In the genomic region with DNA sequence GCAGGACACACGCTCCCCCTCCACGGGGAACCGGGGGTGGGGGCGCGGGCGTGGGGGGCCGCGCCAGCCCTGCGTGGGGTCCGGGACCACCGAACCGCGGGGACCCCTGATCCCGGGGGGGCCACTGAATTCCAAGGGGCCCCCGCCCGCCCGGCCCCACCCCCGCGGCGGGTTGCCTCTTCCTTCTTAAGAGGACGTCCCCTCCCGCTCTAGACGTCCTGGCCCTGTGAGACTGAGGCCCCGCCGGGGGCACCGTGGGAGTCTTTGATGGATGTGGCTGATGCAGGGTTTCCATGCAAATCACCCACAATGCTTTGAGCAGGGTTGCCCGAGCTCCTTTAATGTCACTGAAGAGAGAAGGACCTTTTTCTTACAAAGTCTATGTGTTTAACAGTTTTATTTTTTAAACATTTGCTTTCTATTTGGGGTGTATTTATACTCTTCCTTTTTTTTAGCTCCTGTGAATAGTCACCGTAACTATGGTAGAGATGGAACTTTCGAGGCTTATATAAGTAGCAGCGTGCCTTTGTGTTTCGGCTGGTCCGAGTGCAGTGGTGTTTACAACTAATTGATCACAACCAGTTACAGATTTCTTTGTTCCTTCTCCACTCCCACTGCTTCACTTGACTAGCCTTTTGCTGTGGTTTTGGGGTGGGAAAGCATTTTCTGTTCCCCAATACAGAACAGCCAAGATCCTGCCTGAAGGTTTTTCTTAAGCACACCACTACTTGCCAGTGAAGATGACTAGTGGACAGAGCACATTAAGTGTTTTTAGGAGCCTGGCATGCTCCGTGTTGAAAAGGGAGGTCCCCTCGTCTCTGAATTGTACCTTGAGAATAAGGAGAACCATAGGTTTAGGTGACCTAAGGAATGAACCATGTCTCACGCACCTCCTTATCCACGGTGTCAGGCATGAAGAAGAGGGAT, we compare ENCODE assay signal across 1 cellular context.
TF ChIP-seq lines count a peak whose summit lies in the region.

No MANE protein-coding gene starts in this region.

TF ChIP-seq in GM23338, 12 proteins besides CTCF, POLR2A, EP300 and RAD21 (continued from another document):
- TF ChIP-seq, protein P1, sequence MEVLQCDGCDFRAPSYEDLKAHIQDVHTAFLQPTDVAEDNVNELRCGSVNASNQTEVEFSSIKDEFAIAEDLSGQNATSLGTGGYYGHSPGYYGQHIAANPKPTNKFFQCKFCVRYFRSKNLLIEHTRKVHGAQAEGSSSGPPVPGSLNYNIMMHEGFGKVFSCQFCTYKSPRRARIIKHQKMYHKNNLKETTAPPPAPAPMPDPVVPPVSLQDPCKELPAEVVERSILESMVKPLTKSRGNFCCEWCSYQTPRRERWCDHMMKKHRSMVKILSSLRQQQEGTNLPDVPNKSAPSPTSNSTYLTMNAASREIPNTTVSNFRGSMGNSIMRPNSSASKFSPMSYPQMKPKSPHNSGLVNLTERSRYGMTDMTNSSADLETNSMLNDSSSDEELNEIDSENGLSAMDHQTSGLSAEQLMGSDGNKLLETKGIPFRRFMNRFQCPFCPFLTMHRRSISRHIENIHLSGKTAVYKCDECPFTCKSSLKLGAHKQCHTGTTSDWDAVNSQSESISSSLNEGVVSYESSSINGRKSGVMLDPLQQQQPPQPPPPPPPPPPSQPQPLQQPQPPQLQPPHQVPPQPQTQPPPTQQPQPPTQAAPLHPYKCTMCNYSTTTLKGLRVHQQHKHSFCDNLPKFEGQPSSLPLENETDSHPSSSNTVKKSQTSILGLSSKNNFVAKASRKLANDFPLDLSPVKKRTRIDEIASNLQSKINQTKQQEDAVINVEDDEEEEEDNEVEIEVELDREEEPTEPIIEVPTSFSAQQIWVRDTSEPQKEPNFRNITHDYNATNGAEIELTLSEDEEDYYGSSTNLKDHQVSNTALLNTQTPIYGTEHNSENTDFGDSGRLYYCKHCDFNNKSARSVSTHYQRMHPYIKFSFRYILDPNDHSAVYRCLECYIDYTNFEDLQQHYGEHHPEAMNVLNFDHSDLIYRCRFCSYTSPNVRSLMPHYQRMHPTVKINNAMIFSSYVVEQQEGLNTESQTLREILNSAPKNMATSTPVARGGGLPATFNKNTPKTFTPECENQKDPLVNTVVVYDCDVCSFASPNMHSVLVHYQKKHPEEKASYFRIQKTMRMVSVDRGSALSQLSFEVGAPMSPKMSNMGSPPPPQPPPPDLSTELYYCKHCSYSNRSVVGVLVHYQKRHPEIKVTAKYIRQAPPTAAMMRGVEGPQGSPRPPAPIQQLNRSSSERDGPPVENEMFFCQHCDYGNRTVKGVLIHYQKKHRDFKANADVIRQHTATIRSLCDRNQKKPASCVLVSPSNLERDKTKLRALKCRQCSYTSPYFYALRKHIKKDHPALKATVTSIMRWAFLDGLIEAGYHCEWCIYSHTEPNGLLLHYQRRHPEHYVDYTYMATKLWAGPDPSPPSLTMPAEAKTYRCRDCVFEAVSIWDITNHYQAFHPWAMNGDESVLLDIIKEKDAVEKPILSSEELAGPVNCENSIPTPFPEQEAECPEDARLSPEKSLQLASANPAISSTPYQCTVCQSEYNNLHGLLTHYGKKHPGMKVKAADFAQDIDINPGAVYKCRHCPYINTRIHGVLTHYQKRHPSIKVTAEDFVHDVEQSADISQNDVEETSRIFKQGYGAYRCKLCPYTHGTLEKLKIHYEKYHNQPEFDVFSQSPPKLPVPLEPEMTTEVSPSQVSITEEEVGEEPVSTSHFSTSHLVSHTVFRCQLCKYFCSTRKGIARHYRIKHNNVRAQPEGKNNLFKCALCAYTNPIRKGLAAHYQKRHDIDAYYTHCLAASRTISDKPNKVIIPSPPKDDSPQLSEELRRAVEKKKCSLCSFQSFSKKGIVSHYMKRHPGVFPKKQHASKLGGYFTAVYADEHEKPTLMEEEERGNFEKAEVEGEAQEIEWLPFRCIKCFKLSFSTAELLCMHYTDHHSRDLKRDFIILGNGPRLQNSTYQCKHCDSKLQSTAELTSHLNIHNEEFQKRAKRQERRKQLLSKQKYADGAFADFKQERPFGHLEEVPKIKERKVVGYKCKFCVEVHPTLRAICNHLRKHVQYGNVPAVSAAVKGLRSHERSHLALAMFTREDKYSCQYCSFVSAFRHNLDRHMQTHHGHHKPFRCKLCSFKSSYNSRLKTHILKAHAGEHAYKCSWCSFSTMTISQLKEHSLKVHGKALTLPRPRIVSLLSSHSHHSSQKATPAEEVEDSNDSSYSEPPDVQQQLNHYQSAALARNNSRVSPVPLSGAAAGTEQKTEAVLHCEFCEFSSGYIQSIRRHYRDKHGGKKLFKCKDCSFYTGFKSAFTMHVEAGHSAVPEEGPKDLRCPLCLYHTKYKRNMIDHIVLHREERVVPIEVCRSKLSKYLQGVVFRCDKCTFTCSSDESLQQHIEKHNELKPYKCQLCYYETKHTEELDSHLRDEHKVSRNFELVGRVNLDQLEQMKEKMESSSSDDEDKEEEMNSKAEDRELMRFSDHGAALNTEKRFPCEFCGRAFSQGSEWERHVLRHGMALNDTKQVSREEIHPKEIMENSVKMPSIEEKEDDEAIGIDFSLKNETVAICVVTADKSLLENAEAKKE (CRISPR knock-in tag; IDR thresholded peaks at IDR 0.05): no peak
